ENCODE assay signal across 14 cellular contexts in the genomic region with DNA sequence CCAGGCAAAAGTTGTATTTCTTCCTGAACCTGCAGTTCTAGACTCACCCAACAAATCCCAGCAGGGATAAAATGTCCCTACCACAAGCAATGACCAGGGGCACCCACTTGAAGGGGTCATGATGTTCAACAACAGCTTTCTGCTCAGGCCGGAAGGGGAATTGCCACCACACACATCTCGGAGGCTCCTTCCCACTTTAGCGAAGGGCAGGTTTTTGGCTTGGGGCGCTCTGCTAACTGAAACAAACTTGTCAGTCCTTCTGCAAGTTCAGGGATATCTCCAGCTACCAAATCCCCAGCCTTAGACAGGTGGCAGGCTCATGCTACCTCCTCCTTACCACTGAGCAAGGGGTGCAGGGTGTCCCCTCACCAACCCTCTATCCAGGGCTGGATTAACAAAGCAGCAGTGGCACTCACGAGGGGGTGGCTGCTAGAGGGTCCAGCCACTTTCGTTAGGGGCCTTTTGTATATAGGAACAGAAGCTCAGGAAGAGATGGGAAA. TPM values are rescaled to one million over a fixed set of nuclear protein-coding genes. Genes with fewer than 3 reads are reported as not detected.
DNase-seq lines count a peak whose midpoint lies in the region; ATAC-seq and TF ChIP-seq lines count a peak whose summit lies in the region.
"Had no signal": no experiment of that assay in that cellular context is flagged by ENCODE, and none has a peak within 500 bp of the region (broad histone marks: within the 10 kb centered on the region; RNA-seq: fewer than 3 reads in every experiment).

No MANE protein-coding gene starts in this region.

- no peaks in the 10 kb centered on the region for H3K36me3 Mint-ChIP-seq in stimulated activated naive CD8-positive, alpha-beta T cell treated with anti-CD3 and anti-CD28 coated beads, Interleukin-15, Interleukin-2, amounts not matched to agents 100 ng/mL and 50 ng/mL, for 24 hours (ENCODE audit: low read depth)
- H3K36me3 Mint-ChIP-seq in endothelial cell (ENCODE audit: low read depth, unreplicated experiment): peaks cover 4% of the 10 kb centered on the region
- peaks cover 3% of the 10 kb centered on the region for H3K36me3 Mint-ChIP-seq in osteocyte (ENCODE audit: unreplicated experiment)

- H3K27ac ChIP-seq in WERI-Rb-1: no peak overlapping the region
- H3K27ac ChIP-seq: BLaER1 treated with 17β-estradiol and CSF1 and Interleukin-3, amounts not matched to agents 10 nM and 100 nM had no signal

- H3K4me1 Mint-ChIP-seq in stimulated activated naive CD8-positive, alpha-beta T cell treated with anti-CD3 and anti-CD28 coated beads, Interleukin-15, Interleukin-2, amounts not matched to agents 100 ng/mL and 50 ng/mL, for 24 hours (ENCODE audit: low read depth): peaks cover 10% of the 10 kb centered on the region
- H3K4me1 Mint-ChIP-seq in stimulated activated naive CD8-positive, alpha-beta T cell treated with anti-CD3 and anti-CD28 coated beads, Interleukin-15, amount 100 ng/mL, for 72 hours: peaks cover 10% of the 10 kb centered on the region
- H3K4me1 Mint-ChIP-seq in endothelial cell (ENCODE audit: unreplicated experiment) (peaks cover 7% of the 10 kb centered on the region), osteocyte (ENCODE audit: unreplicated experiment) (peaks cover 13% of the 10 kb centered on the region)

- H3K4me3 Mint-ChIP-seq in stimulated activated naive CD8-positive, alpha-beta T cell treated with anti-CD3 and anti-CD28 coated beads, Interleukin-15, Interleukin-2, amounts not matched to agents 100 ng/mL and 50 ng/mL, for 24 hours: peak overlapping the region; percentile 37
- peak overlapping the region in 1 of 2 donors; percentile 13 for H3K4me3 Mint-ChIP-seq in stimulated activated naive CD8-positive, alpha-beta T cell treated with anti-CD3 and anti-CD28 coated beads, Interleukin-15, amount 100 ng/mL, for 72 hours
- H3K4me3 Mint-ChIP-seq in endothelial cell (ENCODE audit: unreplicated experiment): peak overlapping the region; percentile 79
- peak overlapping the region; percentile 59 for H3K4me3 Mint-ChIP-seq in osteocyte (ENCODE audit: unreplicated experiment)

- H3K27me3 Mint-ChIP-seq in stimulated activated naive CD8-positive, alpha-beta T cell treated with anti-CD3 and anti-CD28 coated beads, Interleukin-15, Interleukin-2, amounts not matched to agents 100 ng/mL and 50 ng/mL, for 24 hours: peaks cover 50% of the 10 kb centered on the region
- H3K27me3 Mint-ChIP-seq in stimulated activated naive CD8-positive, alpha-beta T cell treated with anti-CD3 and anti-CD28 coated beads, Interleukin-15, amount 100 ng/mL, for 72 hours: peaks cover 77% of the 10 kb centered on the region
- H3K27me3 Mint-ChIP-seq in endothelial cell (ENCODE audit: unreplicated experiment) (peaks cover 13% of the 10 kb centered on the region), osteocyte (ENCODE audit: unreplicated experiment) (peaks cover 46% of the 10 kb centered on the region)

- no peak for TF ChIP-seq CTCF in endothelial cell (IDR thresholded peaks at IDR 0.05; ENCODE audit: unreplicated experiment)
- no peak for TF ChIP-seq CTCF in osteocyte (IDR thresholded peaks at IDR 0.05)
- TF ChIP-seq CTCF in WERI-Rb-1 (IDR thresholded peaks at IDR 0.05; ENCODE audit: low read depth, low read length): no peak

- no peaks in the 10 kb centered on the region for H3K9me3 ChIP-seq in WERI-Rb-1 (ENCODE audit: severe bottlenecking)

- peaks cover 4% of the 10 kb centered on the region for H3K27me3 ChIP-seq in WERI-Rb-1 (ENCODE audit: insufficient read depth, low read depth, severe bottlenecking)

- H3K4me3 ChIP-seq in WERI-Rb-1 (ENCODE audit: low read depth, low read length): no peak overlapping the region
- H3K4me3 ChIP-seq: BLaER1 treated with 17β-estradiol and CSF1 and Interleukin-3, amounts not matched to agents 10 nM and 100 nM had no signal

- no peak for ATAC-seq in stimulated activated naive CD8-positive, alpha-beta T cell treated with anti-CD3 and anti-CD28 coated beads, Interleukin-15, amount 100 ng/mL, for 72 hours
- ATAC-seq in left lobe of liver: no peak
- ATAC-seq: Panc1 had no signal

- no peak overlapping the region for H3K27ac Mint-ChIP-seq in stimulated activated naive CD8-positive, alpha-beta T cell treated with anti-CD3 and anti-CD28 coated beads, Interleukin-15, Interleukin-2, amounts not matched to agents 100 ng/mL and 50 ng/mL, for 24 hours
- H3K27ac Mint-ChIP-seq in stimulated activated naive CD8-positive, alpha-beta T cell treated with anti-CD3 and anti-CD28 coated beads, Interleukin-15, amount 100 ng/mL, for 72 hours: no peak overlapping the region
- H3K27ac Mint-ChIP-seq in endothelial cell (ENCODE audit: unreplicated experiment) (peak overlapping the region; percentile 62), osteocyte (ENCODE audit: unreplicated experiment) (no peak overlapping the region)

- DNase-seq in stimulated activated naive CD8-positive, alpha-beta T cell treated with anti-CD3 and anti-CD28 coated beads, Interleukin-15, amount 100 ng/mL, for 72 hours: no peak
- no peak for DNase-seq in endothelial cell (ENCODE audit: low spot score)
- no peak for DNase-seq in osteocyte (ENCODE audit: extremely low spot score, unreplicated experiment)
- no peak for DNase-seq in WERI-Rb-1
- DNase-seq in pons (ENCODE audit: low spot score): no peak
- DNase-seq in dedifferentiated amniotic fluid mesenchymal stem cell (ENCODE audit: extremely low spot score): no peak
- DNase-seq in left lobe of liver (ENCODE audit: low spot score): no peak
- DNase-seq: dermis blood vessel endothelial cell, GF-D8, retina had no signal

- no peaks in the 10 kb centered on the region for H3K36me3 ChIP-seq in WERI-Rb-1
- H3K36me3 ChIP-seq: BLaER1 treated with 17β-estradiol and CSF1 and Interleukin-3, amounts not matched to agents 10 nM and 100 nM had no signal

- no peaks in the 10 kb centered on the region for H3K9me3 Mint-ChIP-seq in stimulated activated naive CD8-positive, alpha-beta T cell treated with anti-CD3 and anti-CD28 coated beads, Interleukin-15, Interleukin-2, amounts not matched to agents 100 ng/mL and 50 ng/mL, for 24 hours
- H3K9me3 Mint-ChIP-seq in stimulated activated naive CD8-positive, alpha-beta T cell treated with anti-CD3 and anti-CD28 coated beads, Interleukin-15, amount 100 ng/mL, for 72 hours: no peaks in the 10 kb centered on the region
- H3K9me3 Mint-ChIP-seq in endothelial cell (ENCODE audit: unreplicated experiment): no peaks in the 10 kb centered on the region
- H3K9me3 Mint-ChIP-seq in osteocyte (ENCODE audit: unreplicated experiment): no peaks in the 10 kb centered on the region

RNA-seq across cellular contexts. Expression of gene ADCY5, which starts 2.2 kb away (rescaled TPM):
- total RNA-seq in endothelial cell (ENCODE audit: unreplicated experiment): 1.0 TPM
- 10.6 and 15.3 TPM in 2 replicates for total RNA-seq in osteocyte
- 3.8 TPM for total RNA-seq in left lobe of liver
- total RNA-seq: M059J had no signal
